20 cellular contexts compared by ENCODE assay signal in genomic region chr10:14060320-14061070, GRCh38.
"Had no signal": no experiment of that assay in that cellular context is flagged by ENCODE, and none has a peak within 500 bp of the region (broad histone marks: within the 10 kb centered on the region; RNA-seq: fewer than 3 reads in every experiment).

No MANE protein-coding gene starts in this region.

- H2AFZ ChIP-seq: parathyroid adenoma had no signal

- H3K4me3 ChIP-seq: colonic mucosa, esophagus muscularis mucosa, mucosa of descending colon had no signal

- H3K36me3 ChIP-seq: colonic mucosa, esophagus muscularis mucosa had no signal

- DNase-seq: activated CD4-positive, alpha-beta T cell treated with anti-CD3 and anti-CD28 coated beads, Interleukin-2, amount 10 ng/mL, durations not matched to agents 24 days and 14 days; activated CD4-positive, CD25-positive, alpha-beta regulatory T cell; activated CD8-positive, alpha-beta memory T cell treated with anti-CD3 and anti-CD28 coated beads, Interleukin-2, amount 50 U/mL, for 4 hours; activated CD8-positive, alpha-beta T cell treated with anti-CD3 and anti-CD28 coated beads, Interleukin-2, amount 10 ng/mL, durations not matched to agents 7 days and 5 days; activated effector memory CD4-positive, alpha-beta T cell treated with anti-CD3 and anti-CD28 coated beads, Interleukin-2, amount 50 U/mL, for 16 hours; activated T-cell treated with anti-CD3 and anti-CD28 coated beads, Interleukin-2, amount 50 U/mL, for 48 hours; amygdala; central memory CD4-positive, alpha-beta T cell; colonic mucosa; effector CD4-positive, alpha-beta T cell; foreskin melanocyte; mucosa of descending colon; naive thymus-derived CD4-positive, alpha-beta T cell; stimulated activated CD4-positive, alpha-beta T cell treated with anti-CD3 and anti-CD28 coated beads, Interleukin-4, amount 100 ng/mL, for 1 hour; stimulated activated naive CD4-positive, alpha-beta T cell; substantia nigra; trophoblast cell had no signal

- H3K27me3 ChIP-seq: colonic mucosa, esophagus muscularis mucosa had no signal

- H3K79me2 ChIP-seq: parathyroid adenoma had no signal

- H3K4me1 ChIP-seq: colonic mucosa, parathyroid adenoma had no signal

- ATAC-seq: activated CD8-positive, alpha-beta T cell treated with anti-CD3 and anti-CD28 coated beads, Interleukin-2, amount 10 ng/mL, durations not matched to agents 7 days and 5 days; activated naive CD4-positive, alpha-beta T cell treated with anti-CD3 and anti-CD28 coated beads, Interleukin-2, amount 50 U/mL, for 72 hours; mucosa of descending colon; naive thymus-derived CD4-positive, alpha-beta T cell had no signal

- H3K9me3 ChIP-seq: colonic mucosa, esophagus muscularis mucosa, mucosa of descending colon had no signal

- H3K27ac ChIP-seq: colonic mucosa, esophagus muscularis mucosa, parathyroid adenoma had no signal

- H3K9ac ChIP-seq: parathyroid adenoma had no signal
